14 cellular contexts compared by ENCODE assay signal in genomic region chr4:158410272-158410671, GRCh38.
A peak's percentile ranks its signal among the peaks of the same experiment; 100 is the strongest.
DNase-seq lines count a peak whose midpoint lies in the region; ATAC-seq and TF ChIP-seq lines count a peak whose summit lies in the region.
"Had no signal": no experiment of that assay in that cellular context is flagged by ENCODE, and none has a peak within 500 bp of the region (broad histone marks: within the 10 kb centered on the region; RNA-seq: fewer than 3 reads in every experiment).

No MANE protein-coding gene starts in this region.

- H3K27ac ChIP-seq in GM23248: no peak overlapping the region
- no peak overlapping the region for H3K27ac ChIP-seq in Panc1 (ENCODE audit: low read length)
- no peak overlapping the region for H3K27ac ChIP-seq in colonic mucosa
- H3K27ac ChIP-seq: epithelial cell of prostate, upper lobe of left lung had no signal

- H3K9me3 ChIP-seq in GM23248 (ENCODE audit: low read depth) (no peaks in the 10 kb centered on the region), Panc1 (ENCODE audit: control insufficient read depth, insufficient read depth, low read depth, low read length) (no peaks in the 10 kb centered on the region), colonic mucosa (no peaks in the 10 kb centered on the region)
- H3K9me3 ChIP-seq: upper lobe of left lung had no signal

- no peaks in the 10 kb centered on the region for H4K20me1 ChIP-seq in GM23248 (ENCODE audit: insufficient read depth)

- H3K36me3 ChIP-seq in GM23248 (ENCODE audit: low read depth): no peaks in the 10 kb centered on the region
- no peaks in the 10 kb centered on the region for H3K36me3 ChIP-seq in Panc1 (ENCODE audit: control insufficient read depth, insufficient read depth, low read length)
- no peaks in the 10 kb centered on the region for H3K36me3 ChIP-seq in colonic mucosa
- H3K36me3 ChIP-seq: upper lobe of left lung had no signal

- no peak overlapping the region for H3K9ac ChIP-seq in GM23248
- no peak overlapping the region for H3K9ac ChIP-seq in colonic mucosa (ENCODE audit: low read depth in 2 of 2, low read length in 2 of 2)

- H3K79me2 ChIP-seq in GM23248 (ENCODE audit: insufficient read depth): no peaks in the 10 kb centered on the region

- H3K4me1 ChIP-seq in GM23248 (ENCODE audit: insufficient read depth): no peaks in the 10 kb centered on the region
- no peaks in the 10 kb centered on the region for H3K4me1 ChIP-seq in Panc1 (ENCODE audit: control insufficient read depth, insufficient read depth, low read length)
- no peaks in the 10 kb centered on the region for H3K4me1 ChIP-seq in colonic mucosa
- H3K4me1 ChIP-seq: upper lobe of left lung had no signal

- intact Hi-C loops in Panc1 (cut with micrococcal nuclease; ENCODE audit: unreplicated experiment) (loop anchor here (10.0 kb wide), 1 partner anchor 215 kb away; no protein-coding TSS in a partner anchor), colonic mucosa (cut with DNase I) (no loop called here)

- H3K9me2 ChIP-seq in GM23248 (ENCODE audit: insufficient read depth): no peaks in the 10 kb centered on the region

- in situ Hi-C loops in ACHN (cut with HindIII; ENCODE audit: low pct_ligation_motif_present, low pct_unique_long_range_greater_than_20kb, low sequenced_read_pairs): no loop called here
- in situ Hi-C loops in GM23248 (cut with MboI): no loop called here
- in situ Hi-C loops in Panc1 (cut with HindIII; ENCODE audit: low pct_unique_long_range_greater_than_20kb, low sequenced_read_pairs): no loop called here

- ATAC-seq in Panc1: no peak
- ATAC-seq: naive thymus-derived CD8-positive, alpha-beta T cell had no signal

- POLR2A ChIA-PET in Panc1 (lab: Charles Lee): no interaction called here

- no peak overlapping the region for H3K4me2 ChIP-seq in GM23248 (ENCODE audit: unreplicated experiment)

- 36 to 50% methylated on average over 3 of the region's 3 CpGs for WGBS in GM23248 (ENCODE audit: low coverage in 1 of 2, low lambda C conversion rate in 2 of 2, missing lambda C conversion rate in 2 of 2), 2 experiments

- CTCF ChIA-PET in Panc1 (lab: Charles Lee): no interaction called here

- no peaks in the 10 kb centered on the region for H3K27me3 ChIP-seq in GM23248 (replicated peaks; ENCODE audit: insufficient read depth)
- H3K27me3 ChIP-seq in Panc1 (ENCODE audit: control insufficient read depth, insufficient read depth, low read length): no peaks in the 10 kb centered on the region
- no peaks in the 10 kb centered on the region for H3K27me3 ChIP-seq in colonic mucosa
- H3K27me3 ChIP-seq: upper lobe of left lung had no signal

- H3K4me3 ChIP-seq in GM23248 (no peak overlapping the region), Panc1 (ENCODE audit: low read depth in 2 of 2, low read length in 2 of 2) (no peak overlapping the region), colonic mucosa (no peak overlapping the region)
- H3K4me3 ChIP-seq: upper lobe of left lung had no signal

- TF ChIP-seq CTCF in Panc1 (IDR thresholded peaks at IDR 0.05): peak; percentile 18; the same call in 1 of the 2 replicates
- no peak for TF ChIP-seq CTCF in colonic mucosa (IDR thresholded peaks at IDR 0.05)

- DNase-seq in ACHN (peak; percentile 1), GM23248 (peak; percentile 49), Panc1 (ENCODE audit: low read depth, low spot score) (no peak), fibroblast of gingiva (ENCODE audit: low read depth) (peak; percentile 56), C1 segment of cervical spinal cord (lab: John Stamatoyannopoulos, UW) (no peak), colonic mucosa (no peak)
- DNase-seq in activated naive CD4-positive, alpha-beta T cell treated with anti-CD3 and anti-CD28 coated beads, Interleukin-2, amount 50 U/mL, for 16 hours: no peak
- DNase-seq in activated CD4-positive, alpha-beta T cell treated with anti-CD3 and anti-CD28 coated beads, Interleukin-2, amount 50 U/mL, for 48 hours: no peak
- DNase-seq: activated T-cell treated with anti-CD3 and anti-CD28 coated beads for 4 hours; CD8-positive, alpha-beta memory T cell; immature natural killer cell; naive thymus-derived CD8-positive, alpha-beta T cell; upper lobe of left lung had no signal

- no peaks in the 10 kb centered on the region for H3F3A ChIP-seq in GM23248 (ENCODE audit: insufficient read depth)

- no peak overlapping the region for H2AFZ ChIP-seq in GM23248

- BruUV-seq in Panc1 (replicated peaks; lab: Mats Ljungman, UMichigan): no TSS peak

Comparison
In these comparisons a context has a peak if more than half of its experiments do, and no peak if none do; other contexts are left out.
1. DNase-seq: peak in ACHN (single experiment), GM23248 (single experiment) and fibroblast of gingiva (single experiment); none in Panc1 (single experiment), C1 segment of cervical spinal cord (0 of 14), activated naive CD4-positive, alpha-beta T cell treated with anti-CD3 and anti-CD28 coated beads, Interleukin-2, amount 50 U/mL, for 16 hours (single experiment), activated CD4-positive, alpha-beta T cell treated with anti-CD3 and anti-CD28 coated beads, Interleukin-2, amount 50 U/mL, for 48 hours (0 of 2) and colonic mucosa (single experiment).